Comparison of ENCODE assay signal across 22 cellular contexts in genomic region chr15:94673801-94674200, GRCh38.
DNase-seq lines count a peak whose midpoint lies in the region; ATAC-seq and TF ChIP-seq lines count a peak whose summit lies in the region.
"Had no signal": no experiment of that assay in that cellular context is flagged by ENCODE, and none has a peak within 500 bp of the region (broad histone marks: within the 10 kb centered on the region; RNA-seq: fewer than 3 reads in every experiment).

No MANE protein-coding gene starts in this region.

- H3K4me1 ChIP-seq in ascending aorta (no peaks in the 10 kb centered on the region), esophagus muscularis mucosa (peaks cover 0 to 28% (median 22%) of the 10 kb centered on the region in 4 donors)
- H3K4me1 ChIP-seq: psoas muscle had no signal

- no peaks in the 10 kb centered on the region for H3K27me3 ChIP-seq in ascending aorta
- H3K27me3 ChIP-seq in esophagus muscularis mucosa: no peaks in the 10 kb centered on the region
- H3K27me3 ChIP-seq: brain microvascular endothelial cell, upper lobe of left lung had no signal

- ATAC-seq in sciatic nerve (no peak), GM19351 (IDR thresholded peaks at IDR 0.05; ENCODE audit: unreplicated experiment) (no peak), GM18498 (IDR thresholded peaks at IDR 0.05; ENCODE audit: unreplicated experiment) (no peak)
- ATAC-seq: psoas muscle had no signal

- no peak for TF ChIP-seq EP300 in esophagus muscularis mucosa (IDR thresholded peaks at IDR 0.05)

- peak; percentile 2 for DNase-seq in AG10803 (ENCODE audit: low read depth)
- peak in 1 of 2 donors; percentile 76 for DNase-seq in ascending aorta (ENCODE audit: low spot score in 2 of 2)
- DNase-seq in esophagus muscularis mucosa (ENCODE audit: extremely low spot score): peak; percentile 68
- peak; percentile 56 for DNase-seq in sciatic nerve (ENCODE audit: low spot score)
- no peak for DNase-seq in NCI-H1092 treated with DMSO at 0.1 percent for 48 hours (lab: John Stamatoyannopoulos, UW)
- no peak for DNase-seq in UCSD-AML1 (lab: John Stamatoyannopoulos, UW; ENCODE audit: unreplicated experiment)
- DNase-seq: ACHN; activated CD4-positive, alpha-beta memory T cell treated with anti-CD3 and anti-CD28 coated beads for 36 hours; activated naive CD8-positive, alpha-beta T cell treated with anti-CD3 and anti-CD28 coated beads for 36 hours; brain microvascular endothelial cell; C1 segment of cervical spinal cord; EL; NCI-H2081 treated with DMSO at 0.1 percent for 48 hours; NCI-H446 treated with DMSO at 0.1 percent for 48 hours; OCI-M1; psoas muscle; SHP77; stimulated activated CD8-positive, alpha-beta memory T cell treated with anti-CD3 and anti-CD28 coated beads, Interleukin-4, amount 100 ng/mL, for 48 hours; SW 1271 had no signal

- intact Hi-C loops in ascending aorta (cut with DNase I): loop anchor here (2.0 to 10.0 kb wide), 7 partner anchors 171 to 1674 kb away; partner anchors contain the start of gene NR2F2
- intact Hi-C loops in esophagus muscularis mucosa (cut with DNase I): no loop called here
- intact Hi-C loops in sciatic nerve (cut with DNase I): loop anchor here (10.0 kb wide), 1 partner anchor 1681 kb away; no protein-coding TSS in a partner anchor

- H3K9me3 ChIP-seq in ascending aorta (no peaks in the 10 kb centered on the region), esophagus muscularis mucosa (no peaks in the 10 kb centered on the region)
- H3K9me3 ChIP-seq: psoas muscle, upper lobe of left lung had no signal

- H3K36me3 ChIP-seq in ascending aorta (no peaks in the 10 kb centered on the region), esophagus muscularis mucosa (no peaks in the 10 kb centered on the region)
- H3K36me3 ChIP-seq: brain microvascular endothelial cell, upper lobe of left lung had no signal

- H3K4me3 ChIP-seq in AG10803 (ENCODE audit: low read length): peak overlapping the region; percentile 39; the same call in 1 of the 2 replicates
- H3K4me3 ChIP-seq in ascending aorta: peak overlapping the region in 1 of 2 donors; percentile 52
- H3K4me3 ChIP-seq in esophagus muscularis mucosa: no peak overlapping the region
- H3K4me3 ChIP-seq: psoas muscle, upper lobe of left lung had no signal

- no peak for TF ChIP-seq POLR2A in esophagus muscularis mucosa (IDR thresholded peaks at IDR 0.05; ENCODE audit: low read depth)

- peak overlapping the region; percentile 76 to 79 for H3K27ac ChIP-seq in ascending aorta
- no peak overlapping the region for H3K27ac ChIP-seq in esophagus muscularis mucosa (replicated peaks in 1 of 4)
- H3K27ac ChIP-seq: brain microvascular endothelial cell, psoas muscle, upper lobe of left lung had no signal

- no peak for TF ChIP-seq CTCF in AG10803 (conservative IDR thresholded peaks at IDR 0.05; ENCODE audit: low read length)
- TF ChIP-seq CTCF in ascending aorta (IDR thresholded peaks at IDR 0.05): no peak
- TF ChIP-seq CTCF in esophagus muscularis mucosa (IDR thresholded peaks at IDR 0.05): no peak

- WGBS in esophagus muscularis mucosa: 85% methylated on average over 9 of the region's 9 CpGs

Comparison
In these comparisons a context has a peak if more than half of its experiments do, and no peak if none do; other contexts are left out.
1. DNase-seq: peak in AG10803 (single experiment), esophagus muscularis mucosa (single experiment) and sciatic nerve (single experiment); none in NCI-H1092 treated with DMSO at 0.1 percent for 48 hours (single experiment) and UCSD-AML1 (single experiment).
2. H3K27ac ChIP-seq: peak in ascending aorta (2 of 2); none in esophagus muscularis mucosa (0 of 4).